In the genomic region with DNA sequence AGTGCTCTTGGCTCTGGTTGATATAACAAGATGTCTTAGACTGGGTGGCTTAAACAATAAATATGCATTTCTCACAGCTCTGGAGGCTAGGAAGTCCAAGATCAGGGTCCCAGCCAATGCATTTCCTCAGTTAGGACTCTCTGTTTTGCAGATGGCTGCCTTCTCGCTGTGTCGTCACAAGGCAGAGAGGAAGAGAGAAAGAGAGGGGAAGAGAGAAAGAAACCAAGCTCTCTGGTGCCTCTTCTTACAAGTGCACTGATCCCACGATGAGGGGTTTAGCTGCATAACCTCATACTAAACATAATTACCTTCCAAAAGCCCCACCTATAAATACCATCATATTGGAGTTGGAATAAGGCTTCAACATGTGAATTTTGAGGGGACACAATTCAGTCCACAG, we compare ENCODE assay signal across 17 cellular contexts. TPM values are rescaled to one million over a fixed set of nuclear protein-coding genes. Genes with fewer than 3 reads are reported as not detected.
DNase-seq lines count a peak whose midpoint lies in the region; ATAC-seq lines count a peak whose summit lies in the region.
"Had no signal": no experiment of that assay in that cellular context is flagged by ENCODE, and none has a peak within 500 bp of the region (broad histone marks: within the 10 kb centered on the region; RNA-seq: fewer than 3 reads in every experiment).

No MANE protein-coding gene starts in this region.

- peaks cover 8 to 21% of the 10 kb centered on the region in 2 donors for H3K36me3 Mint-ChIP-seq in activated T-cell treated with anti-CD3 and anti-CD28 coated beads, Interleukin-2, amount 50 U/mL, for 72 hours (ENCODE audit: insufficient read depth in 2 of 2)
- H3K36me3 Mint-ChIP-seq in activated CD8-positive, alpha-beta T cell treated with anti-CD3 and anti-CD28 coated beads, Interleukin-2, amount 10 ng/mL, durations not matched to agents 7 days and 5 days (ENCODE audit: low read depth): peaks cover 46% of the 10 kb centered on the region
- H3K36me3 Mint-ChIP-seq in stimulated activated effector memory CD8-positive, alpha-beta T cell treated with anti-CD3 and anti-CD28 coated beads, Interleukin-12 subunit alpha, Interleukin-12 subunit beta, amount 100 ng/mL, for 72 hours: peaks cover 31% of the 10 kb centered on the region
- H3K36me3 Mint-ChIP-seq: memory B cell had no signal

- no peak for ATAC-seq in activated T-cell treated with anti-CD3 and anti-CD28 coated beads, Interleukin-2, amount 50 U/mL, for 72 hours (replicated peaks in 1 of 2)
- ATAC-seq in HG02798 (IDR thresholded peaks at IDR 0.05; ENCODE audit: poor library complexity, unreplicated experiment) (peak; percentile 18), HG03039 (IDR thresholded peaks at IDR 0.05; ENCODE audit: unreplicated experiment) (no peak), GM21360 (IDR thresholded peaks at IDR 0.05; ENCODE audit: unreplicated experiment) (no peak)
- ATAC-seq in activated CD8-positive, alpha-beta T cell treated with anti-CD3 and anti-CD28 coated beads, Interleukin-2, amount 10 ng/mL, durations not matched to agents 7 days and 5 days: no peak
- no peak for ATAC-seq in stimulated activated effector memory CD8-positive, alpha-beta T cell treated with anti-CD3 and anti-CD28 coated beads, Interleukin-12 subunit alpha, Interleukin-12 subunit beta, amount 100 ng/mL, for 72 hours
- ATAC-seq: sciatic nerve had no signal

- H3K4me3 Mint-ChIP-seq in activated T-cell treated with anti-CD3 and anti-CD28 coated beads, Interleukin-2, amount 50 U/mL, for 72 hours: peak overlapping the region; percentile 83 to 92
- H3K4me3 Mint-ChIP-seq in activated CD8-positive, alpha-beta T cell treated with anti-CD3 and anti-CD28 coated beads, Interleukin-2, amount 10 ng/mL, durations not matched to agents 7 days and 5 days: peak overlapping the region; percentile 79
- H3K4me3 Mint-ChIP-seq in stimulated activated effector memory CD8-positive, alpha-beta T cell treated with anti-CD3 and anti-CD28 coated beads, Interleukin-12 subunit alpha, Interleukin-12 subunit beta, amount 100 ng/mL, for 72 hours: peak overlapping the region; percentile 63
- H3K4me3 Mint-ChIP-seq: HFFc6, memory B cell had no signal

- POLR2A ChIA-PET in activated CD8-positive, alpha-beta T cell treated with anti-CD3 and anti-CD28 coated beads, Interleukin-2, amount 10 ng/mL, durations not matched to agents 7 days and 5 days (lab: Charles Lee): interaction anchor here (0.6 to 1.6 kb wide), 5 partner anchors 15 to 491 kb away, joined by 3 to 11 read pairs (median 4); a partner anchor contains a TSS

- H3K27ac Mint-ChIP-seq in activated T-cell treated with anti-CD3 and anti-CD28 coated beads, Interleukin-2, amount 50 U/mL, for 72 hours: peak overlapping the region; percentile 67
- peak overlapping the region; percentile 98 for H3K27ac Mint-ChIP-seq in activated CD8-positive, alpha-beta T cell treated with anti-CD3 and anti-CD28 coated beads, Interleukin-2, amount 10 ng/mL, durations not matched to agents 7 days and 5 days
- peak overlapping the region; percentile 80 for H3K27ac Mint-ChIP-seq in stimulated activated effector memory CD8-positive, alpha-beta T cell treated with anti-CD3 and anti-CD28 coated beads, Interleukin-12 subunit alpha, Interleukin-12 subunit beta, amount 100 ng/mL, for 72 hours
- H3K27ac Mint-ChIP-seq: HFFc6, memory B cell had no signal

- CTCF ChIA-PET in activated CD8-positive, alpha-beta T cell treated with anti-CD3 and anti-CD28 coated beads, Interleukin-2, amount 10 ng/mL, durations not matched to agents 7 days and 5 days (lab: Charles Lee): interaction anchor here (1.7 to 8.9 kb wide), 6 partner anchors 9 to 71 kb away, joined by 5 to 85 read pairs (median 14); no protein-coding TSS in a partner anchor

- DNase-seq in activated T-cell treated with anti-CD3 and anti-CD28 coated beads, Interleukin-2, amount 50 U/mL, for 72 hours: no peak
- no peak for DNase-seq in activated T-cell treated with anti-CD3 and anti-CD28 coated beads, Interleukin-2, amount 50 U/mL, for 48 hours
- DNase-seq in activated CD8-positive, alpha-beta T cell treated with anti-CD3 and anti-CD28 coated beads, Interleukin-2, amount 10 ng/mL, durations not matched to agents 7 days and 5 days: peak; percentile 47
- DNase-seq in stimulated activated effector memory CD8-positive, alpha-beta T cell treated with anti-CD3 and anti-CD28 coated beads, Interleukin-12 subunit alpha, Interleukin-12 subunit beta, amount 100 ng/mL, for 72 hours (ENCODE audit: low spot score in 2 of 2): no peak
- no peak for DNase-seq in NCI-H2029 treated with DMSO at 0.1 percent for 48 hours (lab: John Stamatoyannopoulos, UW)
- DNase-seq: ACHN; activated CD4-positive, alpha-beta T cell treated with anti-CD3 and anti-CD28 coated beads for 1 hour; Calu3; HFFc6; NCI-H2029; NCI-H526 treated with DMSO at 0.1 percent for 48 hours; nucleus accumbens had no signal

- H3K9me3 Mint-ChIP-seq in activated T-cell treated with anti-CD3 and anti-CD28 coated beads, Interleukin-2, amount 50 U/mL, for 72 hours: no peaks in the 10 kb centered on the region
- no peaks in the 10 kb centered on the region for H3K9me3 Mint-ChIP-seq in activated CD8-positive, alpha-beta T cell treated with anti-CD3 and anti-CD28 coated beads, Interleukin-2, amount 10 ng/mL, durations not matched to agents 7 days and 5 days (ENCODE audit: insufficient read depth)
- H3K9me3 Mint-ChIP-seq in stimulated activated effector memory CD8-positive, alpha-beta T cell treated with anti-CD3 and anti-CD28 coated beads, Interleukin-12 subunit alpha, Interleukin-12 subunit beta, amount 100 ng/mL, for 72 hours: no peaks in the 10 kb centered on the region
- H3K9me3 Mint-ChIP-seq: HFFc6, memory B cell had no signal

- peaks cover 76% of the 10 kb centered on the region for H3K4me1 Mint-ChIP-seq in activated T-cell treated with anti-CD3 and anti-CD28 coated beads, Interleukin-2, amount 50 U/mL, for 72 hours (ENCODE audit: low read depth)
- peaks cover 56% of the 10 kb centered on the region for H3K4me1 Mint-ChIP-seq in activated CD8-positive, alpha-beta T cell treated with anti-CD3 and anti-CD28 coated beads, Interleukin-2, amount 10 ng/mL, durations not matched to agents 7 days and 5 days (ENCODE audit: low read depth)
- peaks cover 66% of the 10 kb centered on the region for H3K4me1 Mint-ChIP-seq in stimulated activated effector memory CD8-positive, alpha-beta T cell treated with anti-CD3 and anti-CD28 coated beads, Interleukin-12 subunit alpha, Interleukin-12 subunit beta, amount 100 ng/mL, for 72 hours

- H3K27me3 Mint-ChIP-seq in activated T-cell treated with anti-CD3 and anti-CD28 coated beads, Interleukin-2, amount 50 U/mL, for 72 hours (ENCODE audit: low read depth): no peaks in the 10 kb centered on the region
- H3K27me3 Mint-ChIP-seq in activated CD8-positive, alpha-beta T cell treated with anti-CD3 and anti-CD28 coated beads, Interleukin-2, amount 10 ng/mL, durations not matched to agents 7 days and 5 days (ENCODE audit: low read depth): no peaks in the 10 kb centered on the region
- H3K27me3 Mint-ChIP-seq: memory B cell had no signal

RNA-seq across cellular contexts. Expression of a gene that starts 4.9 kb away (rescaled TPM):
- total RNA-seq in activated T-cell treated with anti-CD3 and anti-CD28 coated beads, Interleukin-2, amount 50 U/mL, for 72 hours: 10 to 100 TPM; 56.1 to 96.0 TPM
- 10 to 100 TPM; 82.7 to 84.9 TPM for total RNA-seq in activated CD8-positive, alpha-beta T cell treated with anti-CD3 and anti-CD28 coated beads, Interleukin-2, amount 10 ng/mL, durations not matched to agents 7 days and 5 days
